In the genomic region with DNA sequence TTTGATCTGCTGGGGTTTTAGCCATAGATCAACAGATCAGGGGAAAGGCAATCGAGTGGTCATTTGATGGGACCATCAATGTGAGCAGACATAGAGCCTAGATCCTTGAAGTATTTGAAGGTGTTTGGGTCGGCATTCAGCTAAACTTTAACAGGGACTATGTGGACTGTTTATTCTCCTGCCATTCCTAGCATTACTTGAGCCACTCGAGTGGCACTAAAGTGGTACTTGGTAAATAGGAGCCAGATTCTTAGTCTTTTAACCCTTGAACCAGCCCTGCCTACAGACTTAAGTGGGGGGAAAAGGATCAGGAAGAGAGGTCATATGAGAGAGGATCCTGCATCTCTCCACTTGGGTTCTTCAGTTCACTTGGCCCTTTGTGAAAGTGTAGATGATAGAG, we compare ENCODE assay signal across 12 cellular contexts. TPM values are rescaled to one million over a fixed set of nuclear protein-coding genes. Genes with fewer than 3 reads are reported as not detected.
DNase-seq lines count a peak whose midpoint lies in the region; ATAC-seq and TF ChIP-seq lines count a peak whose summit lies in the region.
"Had no signal": no experiment of that assay in that cellular context is flagged by ENCODE, and none has a peak within 500 bp of the region (broad histone marks: within the 10 kb centered on the region; RNA-seq: fewer than 3 reads in every experiment).

No MANE protein-coding gene starts in this region.

- no peaks in the 10 kb centered on the region for H3K36me3 ChIP-seq in osteoblast (ENCODE audit: insufficient read depth, low read length)

- no peak overlapping the region for H2AFZ ChIP-seq in osteoblast (ENCODE audit: low read length)

- DNase-seq in CD4-positive, alpha-beta T cell, result no peak
- DNase-seq in chondrocyte (ENCODE audit: low spot score) (no peak), osteoblast (ENCODE audit: insufficient read length, low spot score, missing footprints) (no peak)
- no peak for DNase-seq in stimulated activated naive CD4-positive, alpha-beta T cell treated with Interleukin-2 at 50 U/mL for 16 hours (lab: John Stamatoyannopoulos, UW)
- DNase-seq: kidney glomerular epithelial cell; NCI-H510A treated with DMSO at 0.1 percent for 48 hours; stimulated activated CD4-positive, alpha-beta T cell treated with anti-CD3 and anti-CD28 coated beads, Interleukin-4, amount 100 ng/mL, for 4 hours had no signal

- H3K36me3 Mint-ChIP-seq in CD4-positive, alpha-beta T cell (ENCODE audit: low read depth), result peaks cover 81% of the 10 kb centered on the region
- H3K36me3 Mint-ChIP-seq in IgD-negative memory B cell (peaks cover 3% of the 10 kb centered on the region), chondrocyte (ENCODE audit: low read depth) (peaks cover 2% of the 10 kb centered on the region)
- H3K36me3 Mint-ChIP-seq: WTC11 had no signal

- no peaks in the 10 kb centered on the region for H3K9me3 ChIP-seq in CD4-positive, alpha-beta T cell (ENCODE audit: control insufficient read depth, low read length)
- H3K9me3 ChIP-seq in osteoblast (ENCODE audit: low read depth, low read length), result no peaks in the 10 kb centered on the region

- peak overlapping the region; percentile 53 for H3K4me2 ChIP-seq in osteoblast (ENCODE audit: insufficient read depth, low read length)

- peaks cover 60% of the 10 kb centered on the region for H3K4me1 ChIP-seq in osteoblast (ENCODE audit: insufficient read depth, low read length)

- peaks cover 82% of the 10 kb centered on the region for H3K79me2 ChIP-seq in osteoblast (ENCODE audit: insufficient read depth, low read length)

- no peak for ATAC-seq in CD4-positive, alpha-beta T cell (ENCODE audit: poor library complexity)
- no peak for ATAC-seq in HG03196 (IDR thresholded peaks at IDR 0.05; ENCODE audit: unreplicated experiment)
- no peak for ATAC-seq in GM18868 (IDR thresholded peaks at IDR 0.05; ENCODE audit: unreplicated experiment)
- no peak for ATAC-seq in HG02870 (IDR thresholded peaks at IDR 0.05; ENCODE audit: unreplicated experiment)
- ATAC-seq: WTC11 had no signal

- TF ChIP-seq CTCF in CD4-positive, alpha-beta T cell (IDR thresholded peaks at IDR 0.05), result no peak
- TF ChIP-seq CTCF in chondrocyte (IDR thresholded peaks at IDR 0.05), result no peak
- no peak for TF ChIP-seq CTCF in osteoblast (IDR thresholded peaks at IDR 0.05; ENCODE audit: extremely low read depth, low read depth, low read length)

- H3K27ac ChIP-seq in CD4-positive, alpha-beta T cell (ENCODE audit: low read depth, low read length), result peak overlapping the region; percentile 46
- H3K27ac ChIP-seq in osteoblast (ENCODE audit: low read depth, low read length), result peak overlapping the region; percentile 62

- H3K27ac Mint-ChIP-seq in CD4-positive, alpha-beta T cell, result peak overlapping the region; percentile 93
- H3K27ac Mint-ChIP-seq in IgD-negative memory B cell (peak overlapping the region; percentile 46 to 84 (median 64)), chondrocyte (ENCODE audit: unreplicated experiment) (peak overlapping the region; percentile 68)
- H3K27ac Mint-ChIP-seq: WTC11 had no signal

- no peaks in the 10 kb centered on the region for H3K27me3 ChIP-seq in CD4-positive, alpha-beta T cell (ENCODE audit: control insufficient read depth, insufficient read depth, low read length)
- no peaks in the 10 kb centered on the region for H3K27me3 ChIP-seq in osteoblast (ENCODE audit: insufficient read depth, low read length)

- H3K4me3 ChIP-seq in osteoblast (ENCODE audit: insufficient read depth, low read length), result peak overlapping the region; percentile 29

- no peaks in the 10 kb centered on the region for H3K27me3 Mint-ChIP-seq in CD4-positive, alpha-beta T cell
- no peaks in the 10 kb centered on the region for H3K27me3 Mint-ChIP-seq in IgD-negative memory B cell
- no peaks in the 10 kb centered on the region for H3K27me3 Mint-ChIP-seq in chondrocyte (ENCODE audit: low read depth)

- H3K4me3 Mint-ChIP-seq in CD4-positive, alpha-beta T cell, result peak overlapping the region; percentile 87
- peak overlapping the region; percentile 73 to 88 (median 85) for H3K4me3 Mint-ChIP-seq in IgD-negative memory B cell
- peak overlapping the region; percentile 40 for H3K4me3 Mint-ChIP-seq in chondrocyte (ENCODE audit: unreplicated experiment)
- H3K4me3 Mint-ChIP-seq: WTC11 had no signal

- POLR2A ChIA-PET in CD4-positive, alpha-beta T cell (lab: Charles Lee), result interaction anchor here (1.3 to 1.6 kb wide), 2 partner anchors 23 to 70 kb away, joined by 3 to 4 read pairs; no protein-coding TSS in a partner anchor

- no peaks in the 10 kb centered on the region for H3K9me3 Mint-ChIP-seq in CD4-positive, alpha-beta T cell
- H3K9me3 Mint-ChIP-seq in IgD-negative memory B cell, result no peaks in the 10 kb centered on the region
- H3K9me3 Mint-ChIP-seq in chondrocyte (ENCODE audit: low read depth), result peaks cover 11% of the 10 kb centered on the region
- H3K9me3 Mint-ChIP-seq: WTC11 had no signal

- peaks cover 82% of the 10 kb centered on the region for H3K4me1 Mint-ChIP-seq in CD4-positive, alpha-beta T cell (ENCODE audit: low read depth)
- H3K4me1 Mint-ChIP-seq in IgD-negative memory B cell, result peaks cover 38 to 50% (median 48%) of the 10 kb centered on the region in 3 donors
- peaks cover 66% of the 10 kb centered on the region for H3K4me1 Mint-ChIP-seq in chondrocyte (ENCODE audit: low read depth)

- H4K20me1 ChIP-seq in osteoblast (ENCODE audit: insufficient read depth, low read length), result peaks cover 21% of the 10 kb centered on the region

- intact Hi-C loops in CD4-positive, alpha-beta T cell (cut with DNase I, micrococcal nuclease), result loop anchor here in 1 of 2 experiments (5.0 kb wide), 1 partner anchor 46 kb away; no protein-coding TSS in a partner anchor

- CTCF ChIA-PET in CD4-positive, alpha-beta T cell (lab: Charles Lee), result interaction anchor here (1.7 kb wide), 1 partner anchor 35 kb away, joined by 5 read pairs; no protein-coding TSS in a partner anchor

RNA-seq across cellular contexts. Expression of a gene that starts 3.8 kb away (rescaled TPM):
- total RNA-seq in CD4-positive, alpha-beta T cell, result 100 to 1,000 TPM; 268 to 273 TPM
- 498 TPM for polyA plus RNA-seq in IgD-negative memory B cell
- total RNA-seq in chondrocyte (335 to 384 TPM (median 382 TPM) in 3 replicates), osteoblast (236 and 249 TPM in 2 replicates)
